ENCODE assay signal across 20 cellular contexts in genomic region chr17:49369760-49370159, GRCh38. TPM values are rescaled to one million over a fixed set of nuclear protein-coding genes. Genes with fewer than 3 reads are reported as not detected.
DNase-seq lines count a peak whose midpoint lies in the region; ATAC-seq and TF ChIP-seq lines count a peak whose summit lies in the region.
"Had no signal": no experiment of that assay in that cellular context is flagged by ENCODE, and none has a peak within 500 bp of the region (broad histone marks: within the 10 kb centered on the region; RNA-seq: fewer than 3 reads in every experiment).

No MANE protein-coding gene starts in this region.

- intact Hi-C loops in right lobe of liver (cut with DNase I), result no loop called here

- H3K4me3 Mint-ChIP-seq in IgD-negative memory B cell, result no peak overlapping the region
- H3K4me3 Mint-ChIP-seq: CD4-positive, CD25-positive, alpha-beta regulatory T cell; CD8-positive, alpha-beta T cell; H9 had no signal

- ATAC-seq in left lobe of liver (peak; percentile 93), right lobe of liver (peak; percentile 71 to 93 (median 88)), HG03045 (IDR thresholded peaks at IDR 0.05; ENCODE audit: unreplicated experiment) (no peak), HG02885 (IDR thresholded peaks at IDR 0.05; ENCODE audit: poor library complexity, unreplicated experiment) (no peak)
- ATAC-seq: A549; CD8-positive, alpha-beta T cell; HCT116 had no signal

- H3K27me3 ChIP-seq in right lobe of liver, result no peaks in the 10 kb centered on the region

- H3K36me3 ChIP-seq in right lobe of liver, result no peaks in the 10 kb centered on the region

- no peak for TF ChIP-seq CTCF in C4-2B (conservative IDR thresholded peaks at IDR 0.05)
- no peak for TF ChIP-seq CTCF in right lobe of liver (IDR thresholded peaks at IDR 0.05)

- H3K27ac ChIP-seq in C4-2B (peak overlapping the region; percentile 30), right lobe of liver (peak overlapping the region in 2 of 3 donors; percentile 7 to 66)
- H3K27ac ChIP-seq: A549 had no signal

- 38% methylated on average over 1 of the region's 1 CpG for WGBS in right lobe of liver (ENCODE audit: insufficient coverage, low coverage, low lambda C conversion rate, missing lambda C conversion rate)

- no peaks in the 10 kb centered on the region for H3K9me3 ChIP-seq in right lobe of liver
- H3K9me3 ChIP-seq: A549 had no signal

- H3K4me1 ChIP-seq in right lobe of liver, result peaks cover 0 to 18% (median 0%) of the 10 kb centered on the region in 4 donors
- H3K4me1 ChIP-seq: A549 had no signal

- no peaks in the 10 kb centered on the region for H3K9me3 Mint-ChIP-seq in IgD-negative memory B cell
- H3K9me3 Mint-ChIP-seq: CD8-positive, alpha-beta T cell; H9 had no signal

- H3K4me3 ChIP-seq in right lobe of liver, result no peak overlapping the region
- H3K4me3 ChIP-seq: A549 had no signal

- DNase-seq in left lobe of liver (ENCODE audit: low spot score) (peak; percentile 72), right lobe of liver (peak in 1 of 3 donors; percentile 67), SKM-1 treated with dmso at 0.1 percent for 144 hours (lab: John Stamatoyannopoulos, UW; ENCODE audit: unreplicated experiment) (no peak), putamen (ENCODE audit: low spot score) (no peak)
- DNase-seq: 8988T; ACHN; AML-193; C1 segment of cervical spinal cord; CD4-positive, CD25-positive, alpha-beta regulatory T cell; CD8-positive, alpha-beta T cell; DMS 273 treated with DMSO at 0.1 percent for 48 hours; DMS79 treated with DMSO at 0.1 percent for 48 hours; GF-D8; H9 had no signal

- TF ChIP-seq POLR2A in right lobe of liver (IDR thresholded peaks at IDR 0.05), result no peak

- no peaks in the 10 kb centered on the region for H3K27me3 Mint-ChIP-seq in IgD-negative memory B cell
- H3K27me3 Mint-ChIP-seq: CD4-positive, CD25-positive, alpha-beta regulatory T cell had no signal

- peak overlapping the region in 2 of 3 donors; percentile 29 to 71 for H3K27ac Mint-ChIP-seq in IgD-negative memory B cell
- H3K27ac Mint-ChIP-seq: CD4-positive, CD25-positive, alpha-beta regulatory T cell; CD8-positive, alpha-beta T cell had no signal

- H3K36me3 Mint-ChIP-seq in IgD-negative memory B cell, result peaks cover 10% of the 10 kb centered on the region

- H3K4me1 Mint-ChIP-seq in IgD-negative memory B cell, result peaks cover 31 to 45% (median 43%) of the 10 kb centered on the region in 3 donors

RNA-seq across cellular contexts. Expression of gene ZNF652, which starts 7.7 kb away (rescaled TPM):
- polyA plus RNA-seq in IgD-negative memory B cell, result 29.3 TPM
- 38.6 TPM for total RNA-seq in left lobe of liver
- total RNA-seq in right lobe of liver, result 10 to 100 TPM; 16.9 to 36.8 (median 24.3) TPM

RNA-seq across cellular contexts. Expression of gene PHB1, which starts 44.9 kb away (rescaled TPM):
- polyA plus RNA-seq in IgD-negative memory B cell, result 132 TPM
- total RNA-seq in left lobe of liver (93.5 TPM), right lobe of liver (100 to 1,000 TPM in 5 of 6 experiments, 10 to 100 TPM in 1; 88.5 to 131 (median 102) TPM)

Comparison
In these comparisons a context has a peak if more than half of its experiments do, and no peak if none do; other contexts are left out.
1. ATAC-seq: peak in left lobe of liver (single experiment) and right lobe of liver (4 of 4); none in HG03045 (single experiment) and HG02885 (single experiment).